Comparison of ENCODE assay signal across 20 cellular contexts in the genomic region with DNA sequence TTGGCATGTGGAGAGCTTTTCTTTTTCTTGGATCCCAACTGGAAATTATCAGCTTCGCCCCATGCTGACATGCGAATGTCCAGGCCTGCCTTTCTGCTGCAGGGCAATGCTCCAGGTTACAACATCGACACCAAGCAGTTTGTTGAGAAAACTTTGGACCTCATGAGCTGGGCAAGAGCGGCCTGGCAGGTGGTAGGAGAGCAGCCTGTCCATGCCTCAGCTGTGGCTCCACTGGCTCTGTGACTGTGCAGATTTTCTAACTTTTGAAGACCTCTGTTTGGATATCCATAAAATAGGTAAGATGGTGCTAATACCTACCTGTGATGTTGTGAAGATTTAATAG. TPM values are rescaled to one million over a fixed set of nuclear protein-coding genes. Genes with fewer than 3 reads are reported as not detected.
DNase-seq lines count a peak whose midpoint lies in the region; ATAC-seq lines count a peak whose summit lies in the region.
"Had no signal": no experiment of that assay in that cellular context is flagged by ENCODE, and none has a peak within 500 bp of the region (broad histone marks: within the 10 kb centered on the region; RNA-seq: fewer than 3 reads in every experiment).

No MANE protein-coding gene starts in this region.

- H3K4me1 ChIP-seq in mesendoderm (ENCODE audit: control insufficient read depth, low read depth, low read length): no peaks in the 10 kb centered on the region
- H3K4me1 ChIP-seq in neuronal stem cell (ENCODE audit: control insufficient read depth in 2 of 2, insufficient read depth in 1 of 2, low read depth in 1 of 2, low read length in 2 of 2): peaks cover 0 to 3% of the 10 kb centered on the region in 2 donors
- no peaks in the 10 kb centered on the region for H3K4me1 ChIP-seq in CD4-positive, alpha-beta memory T cell (ENCODE audit: insufficient read depth, low read length)
- H3K4me1 ChIP-seq: HAP-1 had no signal

- no peak overlapping the region for H3K27ac ChIP-seq in mesendoderm (ENCODE audit: low read depth, low read length)
- H3K27ac ChIP-seq in neuronal stem cell (replicated peaks; ENCODE audit: low read length): no peak overlapping the region
- H3K27ac ChIP-seq in CD4-positive, alpha-beta memory T cell (ENCODE audit: low read depth, low read length): no peak overlapping the region
- H3K27ac ChIP-seq: C4-2B, KMS-11 had no signal

- H2BK12ac ChIP-seq in neuronal stem cell (ENCODE audit: low read length): no peak overlapping the region

- H2BK5ac ChIP-seq in mesendoderm (ENCODE audit: low read length) (no peak overlapping the region), neuronal stem cell (ENCODE audit: low read length) (no peak overlapping the region)

- H3K9ac ChIP-seq in mesendoderm (ENCODE audit: low read length) (no peak overlapping the region), neuronal stem cell (ENCODE audit: low read depth, low read length, poor library complexity) (no peak overlapping the region)
- H3K9ac ChIP-seq: KMS-11 had no signal

- ATAC-seq in left cardiac atrium (peak; percentile 45 to 82), left colon (peak; percentile 31)
- ATAC-seq: GM23338 had no signal

- no peak overlapping the region for H2AFZ ChIP-seq in neuronal stem cell (ENCODE audit: low read length)
- H2AFZ ChIP-seq: GM23338 had no signal

- CTCF ChIA-PET in CD4-positive, alpha-beta memory T cell (lab: Charles Lee; ENCODE audit: partially characterized antibody): no interaction called here

- H3K9me3 ChIP-seq in neuronal stem cell (replicated peaks in 1 of 2; ENCODE audit: control insufficient read depth in 2 of 2, insufficient read depth in 1 of 2, low read depth in 1 of 2, low read length in 2 of 2): no peaks in the 10 kb centered on the region
- H3K9me3 ChIP-seq in CD4-positive, alpha-beta memory T cell (ENCODE audit: control insufficient read depth in 1 of 2, low read length in 2 of 2): no peaks in the 10 kb centered on the region
- H3K9me3 ChIP-seq: HAP-1 had no signal

- no peaks in the 10 kb centered on the region for H3K27me3 ChIP-seq in mesendoderm (ENCODE audit: insufficient read depth, low read length, poor library complexity)
- H3K27me3 ChIP-seq in neuronal stem cell (ENCODE audit: control insufficient read depth in 3 of 3, insufficient read depth in 3 of 3, low read depth in 1 of 3, low read length in 3 of 3): peaks cover 0 to 2% (median 0%) of the 10 kb centered on the region in 3 experiments
- no peaks in the 10 kb centered on the region for H3K27me3 ChIP-seq in CD4-positive, alpha-beta memory T cell (ENCODE audit: insufficient read depth, low read length)

- peaks cover 0 to 2% (median 0%) of the 10 kb centered on the region in 8 donors for H3K9me3 Mint-ChIP-seq in CD4-positive, alpha-beta memory T cell
- H3K9me3 Mint-ChIP-seq: GM23338 had no signal

- H3K4me1 Mint-ChIP-seq in CD4-positive, alpha-beta memory T cell: no peaks in the 10 kb centered on the region

- no peak overlapping the region for H3K14ac ChIP-seq in neuronal stem cell (ENCODE audit: low read length)

- H3K4me3 Mint-ChIP-seq in CD4-positive, alpha-beta memory T cell: no peak overlapping the region
- H3K4me3 Mint-ChIP-seq: GM23338 had no signal

- H3K4ac ChIP-seq in mesendoderm (ENCODE audit: low read depth, low read length) (no peak overlapping the region), neuronal stem cell (ENCODE audit: low read length) (no peak overlapping the region)

- intact Hi-C loops in left cardiac atrium (cut with DNase I): no loop called here
- intact Hi-C loops in cardiac septum (cut with DNase I): no loop called here
- intact Hi-C loops in left colon (cut with DNase I, micrococcal nuclease): no loop called here
- intact Hi-C loops in CD4-positive, alpha-beta memory T cell (cut with micrococcal nuclease): no loop called here

- no peak overlapping the region for H3K4me3 ChIP-seq in mesendoderm (ENCODE audit: low read length)
- no peak overlapping the region for H3K4me3 ChIP-seq in neuronal stem cell (ENCODE audit: low read length in 2 of 2)
- no peak overlapping the region for H3K4me3 ChIP-seq in CD4-positive, alpha-beta memory T cell (ENCODE audit: low read length in 2 of 2)
- H3K4me3 ChIP-seq: GM23338, HAP-1 had no signal

- H3K79me2 ChIP-seq in mesendoderm (ENCODE audit: control insufficient read depth, insufficient read depth, low read length): no peaks in the 10 kb centered on the region

- no peak overlapping the region for H3K18ac ChIP-seq in mesendoderm (ENCODE audit: low read length)
- H3K18ac ChIP-seq in neuronal stem cell (ENCODE audit: low read length): no peak overlapping the region

- DNase-seq in left cardiac atrium: peak; percentile 45
- no peak for DNase-seq in cardiac septum (ENCODE audit: low spot score)
- no peak for DNase-seq in left colon
- DNase-seq in mesendoderm: peak; percentile 37
- DNase-seq in neuronal stem cell (ENCODE audit: low spot score): no peak
- no peak for DNase-seq in NK-92 (lab: John Stamatoyannopoulos, UW; ENCODE audit: unreplicated experiment)
- no peak for DNase-seq in CD4-positive, alpha-beta memory T cell
- no peak for DNase-seq in SKM-1 (lab: John Stamatoyannopoulos, UW; ENCODE audit: unreplicated experiment)
- DNase-seq: IMR-90, NCI-H1105, NCI-H146, NCI-H2029, NCI-H2227 treated with DMSO at 0.1 percent for 48 hours, NCI-H510A treated with DMSO at 0.1 percent for 48 hours, NCI-H748 treated with DMSO at 0.1 percent for 48 hours had no signal

- no peak overlapping the region for H3K27ac Mint-ChIP-seq in CD4-positive, alpha-beta memory T cell
- H3K27ac Mint-ChIP-seq: GM23338 had no signal

- H3K79me1 ChIP-seq in mesendoderm (ENCODE audit: low read length) (no peaks in the 10 kb centered on the region), neuronal stem cell (ENCODE audit: low read depth, low read length) (no peaks in the 10 kb centered on the region)

- peaks cover 9 to 21% of the 10 kb centered on the region in 2 donors for H3K27me3 Mint-ChIP-seq in CD4-positive, alpha-beta memory T cell

- H3K23ac ChIP-seq in mesendoderm (ENCODE audit: low read length): no peak overlapping the region
- H3K23ac ChIP-seq in neuronal stem cell (ENCODE audit: low read depth, low read length, poor library complexity): no peak overlapping the region

- no peak overlapping the region for H4K8ac ChIP-seq in mesendoderm (ENCODE audit: low read depth, low read length)
- H4K8ac ChIP-seq in neuronal stem cell (ENCODE audit: low read depth, low read length): no peak overlapping the region

- H4K91ac ChIP-seq in neuronal stem cell (ENCODE audit: low read depth, low read length, poor library complexity): no peak overlapping the region

- no peaks in the 10 kb centered on the region for H3K36me3 Mint-ChIP-seq in CD4-positive, alpha-beta memory T cell

- H2BK15ac ChIP-seq in mesendoderm (replicated peaks; ENCODE audit: low read depth) (no peak overlapping the region), neuronal stem cell (ENCODE audit: low read length) (no peak overlapping the region)

- H3K4me2 ChIP-seq in mesendoderm (ENCODE audit: low read length): no peak overlapping the region
- no peak overlapping the region for H3K4me2 ChIP-seq in neuronal stem cell (ENCODE audit: insufficient read depth, low read length, poor library complexity, severe bottlenecking)
- H3K4me2 ChIP-seq: GM23338, KMS-11 had no signal

- POLR2A ChIA-PET in CD4-positive, alpha-beta memory T cell (lab: Charles Lee; ENCODE audit: partially characterized antibody): no interaction called here

- H2BK120ac ChIP-seq in mesendoderm (ENCODE audit: low read depth, low read length) (no peak overlapping the region), neuronal stem cell (ENCODE audit: low read depth, low read length) (no peak overlapping the region)

- H3K36me3 ChIP-seq in mesendoderm (ENCODE audit: control insufficient read depth, insufficient read depth, low read length) (no peaks in the 10 kb centered on the region), neuronal stem cell (replicated peaks in 1 of 2; ENCODE audit: control insufficient read depth in 2 of 2, insufficient read depth in 2 of 2, low read length in 2 of 2) (no peaks in the 10 kb centered on the region)
- no peaks in the 10 kb centered on the region for H3K36me3 ChIP-seq in CD4-positive, alpha-beta memory T cell (ENCODE audit: insufficient read depth, low read length)
- H3K36me3 ChIP-seq: HAP-1 had no signal

- no peak overlapping the region for H4K5ac ChIP-seq in mesendoderm (ENCODE audit: low read length)

- no CpG with 5 or more reads among the region's 4 CpGs for WGBS in mesendoderm (ENCODE audit: extremely low coverage, insufficient coverage, low lambda C conversion rate)
- WGBS in neuronal stem cell (ENCODE audit: extremely low coverage in 2 of 2, insufficient read length in 2 of 2, insufficient replicate concordance in 1 of 2), 2 donors: no CpG with 5 or more reads among the region's 4 CpGs

- H2AK5ac ChIP-seq in mesendoderm (ENCODE audit: low read length) (no peak overlapping the region), neuronal stem cell (ENCODE audit: low read depth, low read length) (no peak overlapping the region)

- no peak overlapping the region for H3K56ac ChIP-seq in mesendoderm (ENCODE audit: low read length)

RNA-seq across cellular contexts. Expression of gene MTARC1, which starts 41.5 kb away (rescaled TPM):
- 10 to 100 TPM; 33.3 to 50.6 TPM for total RNA-seq in left cardiac atrium
- total RNA-seq in cardiac septum: 12.8 TPM
- 10 to 100 TPM; 27.3 to 35.2 TPM for total RNA-seq in left colon
- 21.1 TPM for polyA plus RNA-seq in mesendoderm (2013, experiment 1 of 2)
- polyA plus RNA-seq in mesendoderm (2013, experiment 2 of 2): 21.5 TPM
- polyA plus RNA-seq in neuronal stem cell (2013, experiment 1 of 2): 9.6 TPM
- polyA plus RNA-seq in neuronal stem cell (2013, experiment 2 of 2): 9.9 TPM
- not detected for total RNA-seq in CD4-positive, alpha-beta memory T cell
- polyA plus RNA-seq in CD4-positive, alpha-beta memory T cell: not detected
- total RNA-seq: OCI-LY7 had no signal

RNA-seq across cellular contexts. Expression of gene HLX, which starts 51.1 kb away (rescaled TPM):
- total RNA-seq in left cardiac atrium: 10 to 100 TPM in 1 of 2 donors, 1 to 10 TPM in 1; 4.5 to 10.7 TPM
- total RNA-seq in cardiac septum: 8.1 TPM
- total RNA-seq in left colon: 10 to 100 TPM in 1 of 2 donors, 1 to 10 TPM in 1; 3.1 to 12.3 TPM
- polyA plus RNA-seq in mesendoderm (2013, experiment 1 of 2): 0.46 TPM
- 0.36 TPM for polyA plus RNA-seq in mesendoderm (2013, experiment 2 of 2)
- polyA plus RNA-seq in neuronal stem cell (2013, experiment 1 of 2): 0.06 TPM
- 0.06 TPM for polyA plus RNA-seq in neuronal stem cell (2013, experiment 2 of 2)
- under 1 TPM; 0.14 to 0.20 TPM for total RNA-seq in CD4-positive, alpha-beta memory T cell
- polyA plus RNA-seq in CD4-positive, alpha-beta memory T cell: not detected
- total RNA-seq: OCI-LY7 had no signal
- polyA plus RNA-seq: GM23338 had no signal

Comparison
In these comparisons a context has a peak if more than half of its experiments do, and no peak if none do; other contexts are left out.
1. DNase-seq: peak in left cardiac atrium (single experiment) and mesendoderm (single experiment); none in cardiac septum (single experiment), left colon (0 of 2), neuronal stem cell (single experiment), NK-92 (single experiment), CD4-positive, alpha-beta memory T cell (0 of 5) and SKM-1 (single experiment).